16 cellular contexts compared by ENCODE assay signal in genomic region chr21:35850542-35851103, GRCh38.
DNase-seq lines count a peak whose midpoint lies in the region; ATAC-seq and TF ChIP-seq lines count a peak whose summit lies in the region.
"Had no signal": no experiment of that assay in that cellular context is flagged by ENCODE, and none has a peak within 500 bp of the region (broad histone marks: within the 10 kb centered on the region; RNA-seq: fewer than 3 reads in every experiment).

No MANE protein-coding gene starts in this region.

- no peak for ATAC-seq in gastrocnemius medialis
- ATAC-seq: activated CD8-positive, alpha-beta memory T cell treated with anti-CD3 and anti-CD28 coated beads, Interleukin-2, amount 10 ng/mL, durations not matched to agents 7 days and 5 days; T-helper 17 cell had no signal

- H3K4me1 ChIP-seq in KMS-11 (ENCODE audit: low read depth, poor library complexity, severe bottlenecking) (peaks cover 19% of the 10 kb centered on the region), gastrocnemius medialis (peaks cover 0 to 4% of the 10 kb centered on the region in 2 donors), SJCRH30 (peaks cover 8% of the 10 kb centered on the region; the same call in 1 of the 2 replicates)

- H3K27ac ChIP-seq in KMS-11: no peak overlapping the region
- peak overlapping the region; percentile 3 to 17 (median 12) for H3K27ac ChIP-seq in gastrocnemius medialis
- H3K27ac ChIP-seq in RWPE1: no peak overlapping the region
- no peak overlapping the region for H3K27ac ChIP-seq in SJCRH30

- H3K36me3 ChIP-seq in KMS-11 (ENCODE audit: insufficient read depth) (no peaks in the 10 kb centered on the region), gastrocnemius medialis (no peaks in the 10 kb centered on the region), SJCRH30 (no peaks in the 10 kb centered on the region)
- H3K36me3 ChIP-seq: gastroesophageal sphincter had no signal

- no peak for TF ChIP-seq POLR2A in gastrocnemius medialis (IDR thresholded peaks at IDR 0.05)

- no peak for TF ChIP-seq CTCF in AG09309 (IDR thresholded peaks at IDR 0.05; ENCODE audit: control insufficient read depth, insufficient read depth, low read depth, low read length, missing control alignments)
- no peak for TF ChIP-seq CTCF in KMS-11 (conservative IDR thresholded peaks at IDR 0.05; ENCODE audit: low read depth, low read length)
- no peak for TF ChIP-seq CTCF in fibroblast of mammary gland (conservative IDR thresholded peaks at IDR 0.05; ENCODE audit: control insufficient read depth, insufficient read depth, low read depth, low read length)
- no peak for TF ChIP-seq CTCF in gastrocnemius medialis (IDR thresholded peaks at IDR 0.05 in 4 of 5, conservative IDR thresholded peaks at IDR 0.05 in 1 of 5)
- TF ChIP-seq CTCF in RWPE1 (conservative IDR thresholded peaks at IDR 0.05; ENCODE audit: low read depth): no peak

- POLR2A ChIA-PET in RWPE1 (lab: Yijun Ruan, JAX; ENCODE audit: low non-redundant PET): no interaction called here

- DNase-seq in AG09309 (ENCODE audit: low read depth) (no peak), fibroblast of mammary gland (ENCODE audit: low read depth) (peak; percentile 43), gastrocnemius medialis (no peak), RWPE1 (ENCODE audit: low spot score) (no peak), SJCRH30 (no peak), posterior vena cava (ENCODE audit: low spot score) (no peak)
- no peak for DNase-seq in stimulated activated CD4-positive, alpha-beta T cell treated with anti-CD3 and anti-CD28 coated beads, Interleukin-2, amount 100 ng/mL, for 48 hours
- DNase-seq: activated CD4-positive, CD25-positive, alpha-beta regulatory T cell; activated CD8-positive, alpha-beta memory T cell treated with anti-CD3 and anti-CD28 coated beads, Interleukin-2, amount 10 ng/mL, durations not matched to agents 7 days and 5 days; activated effector memory CD4-positive, alpha-beta T cell treated with Interleukin-2 at 50 U/mL for 16 hours; NCI-H1694; NCI-H226; SHP77; T-helper 17 cell had no signal

- H3K4me3 ChIP-seq in AG09309 (ENCODE audit: control insufficient read depth, low read depth, low read length) (peak overlapping the region; percentile 4; the same call in 1 of the 2 replicates), KMS-11 (IDR thresholded peaks at IDR 0.05; ENCODE audit: insufficient read depth, low read depth, low read length) (no peak overlapping the region), fibroblast of mammary gland (ENCODE audit: control insufficient read depth, low read depth, low read length) (no peak overlapping the region), gastrocnemius medialis (no peak overlapping the region), SJCRH30 (no peak overlapping the region)
- H3K4me3 ChIP-seq: gastroesophageal sphincter had no signal

- CTCF ChIA-PET in RWPE1 (lab: Yijun Ruan, JAX): interaction anchor here (0.8 to 2.4 kb wide), 2 partner anchors 10 to 787 kb away, joined by 3 to 10 read pairs; no protein-coding TSS in a partner anchor

- no peaks in the 10 kb centered on the region for H3K9me3 ChIP-seq in gastrocnemius medialis
- no peaks in the 10 kb centered on the region; the same call in 1 of the 2 replicates for H3K9me3 ChIP-seq in SJCRH30 (replicated peaks)
- H3K9me3 ChIP-seq: gastroesophageal sphincter had no signal

- H4K20me1 ChIP-seq in KMS-11 (ENCODE audit: insufficient read depth): no peaks in the 10 kb centered on the region

- in situ Hi-C loops in gastrocnemius medialis (cut with MboI; ENCODE audit: low sequenced_read_pairs in 4 of 4): no loop called here

- intact Hi-C loops in gastrocnemius medialis (cut with DNase I; ENCODE audit: low total_unique reads) (no loop called here), posterior vena cava (cut with DNase I) (loop anchor here in 1 of 2 donors (10.0 kb wide), 1 partner anchor 74 kb away; no protein-coding TSS in a partner anchor)

- peak overlapping the region; percentile 11; the same call in 1 of the 2 replicates for H2AFZ ChIP-seq in KMS-11 (ENCODE audit: low read depth)

- no peaks in the 10 kb centered on the region for H3K79me2 ChIP-seq in KMS-11 (ENCODE audit: insufficient read depth, low read depth)

- no peak overlapping the region for H3K9ac ChIP-seq in KMS-11

- no peaks in the 10 kb centered on the region for H3K27me3 ChIP-seq in KMS-11 (ENCODE audit: insufficient read depth, low read depth)
- H3K27me3 ChIP-seq in gastrocnemius medialis: peaks cover 0 to 3% (median 0%) of the 10 kb centered on the region in 3 donors
- H3K27me3 ChIP-seq in SJCRH30: no peaks in the 10 kb centered on the region

- peak overlapping the region; percentile 22 for H3K4me2 ChIP-seq in KMS-11

Comparison
In these comparisons a context has a peak if more than half of its experiments do, and no peak if none do; other contexts are left out.
1. H3K27ac ChIP-seq: peak in gastrocnemius medialis (4 of 4); none in KMS-11 (single experiment), RWPE1 (single experiment) and SJCRH30 (single experiment).